8 cellular contexts compared by ENCODE assay signal in genomic region chr17:18225562-18226283, GRCh38. TPM values are rescaled to one million over a fixed set of nuclear protein-coding genes. Genes with fewer than 3 reads are reported as not detected.
DNase-seq lines count a peak whose midpoint lies in the region; ATAC-seq and TF ChIP-seq lines count a peak whose summit lies in the region.

LLGL1 (plus strand) TSS chr17:18225635; CDS start chr17:18225683, 48 bp downstream.

- H3K4me1 Mint-ChIP-seq in activated naive CD4-positive, alpha-beta T cell treated with anti-CD3 and anti-CD28 coated beads, Interleukin-2, amount 10 ng/mL, durations not matched to agents 7 days and 5 days = peaks cover 25% of the 10 kb centered on the region
- H3K4me1 Mint-ChIP-seq in activated CD8-positive, alpha-beta T cell treated with anti-CD3 and anti-CD28 coated beads for 36 hours (ENCODE audit: low read depth) = peaks cover 14% of the 10 kb centered on the region

- peak within 1 kb of the TSS; percentile 94 for H3K4me3 Mint-ChIP-seq in activated naive CD4-positive, alpha-beta T cell treated with anti-CD3 and anti-CD28 coated beads, Interleukin-2, amount 10 ng/mL, durations not matched to agents 7 days and 5 days
- peak within 1 kb of the TSS; percentile 89 for H3K4me3 Mint-ChIP-seq in activated CD8-positive, alpha-beta T cell treated with anti-CD3 and anti-CD28 coated beads for 36 hours

- H3K27ac ChIP-seq in heart right ventricle = peak within 1 kb of the TSS; percentile 15 to 78 (median 64)
- H3K27ac ChIP-seq in rectal smooth muscle tissue (ENCODE audit: low read depth, low read length) = no peak within 1 kb of the TSS

- no peaks in the 10 kb centered on the region for H3K9me3 ChIP-seq in heart right ventricle

- intact Hi-C loops in activated CD8-positive, alpha-beta T cell treated with anti-CD3 and anti-CD28 coated beads for 36 hours (cut with micrococcal nuclease) = no loop called here
- intact Hi-C loops in heart right ventricle (cut with DNase I) = loop anchor here in 3 of 10 donors (5.0 to 10.0 kb wide), 2 partner anchors 89 to 92 kb away; partner anchors contain the start of genes SMCR8 (in 3 of the 3) and TOP3A (in 2 of the 3)

- CTCF ChIA-PET in activated naive CD4-positive, alpha-beta T cell treated with anti-CD3 and anti-CD28 coated beads, Interleukin-2, amount 10 ng/mL, durations not matched to agents 7 days and 5 days (lab: Charles Lee) = no interaction called here
- CTCF ChIA-PET in activated CD8-positive, alpha-beta T cell treated with anti-CD3 and anti-CD28 coated beads for 36 hours (lab: Charles Lee) = no interaction called here

- peak within 1 kb of the TSS; percentile 12 for H3K9ac ChIP-seq in rectal smooth muscle tissue (ENCODE audit: low read length)

- 0% methylated on average over 55 to 76 of the region's 76 CpGs for WGBS in heart right ventricle, 2 donors

- peaks cover 11 to 29% (median 20%) of the 10 kb centered on the region in 9 donors for H3K4me1 ChIP-seq in heart right ventricle
- H3K4me1 ChIP-seq in rectal smooth muscle tissue (ENCODE audit: control insufficient read depth, insufficient read depth, low read length) = peaks cover 6% of the 10 kb centered on the region

- POLR2A ChIA-PET in activated CD8-positive, alpha-beta T cell treated with anti-CD3 and anti-CD28 coated beads for 36 hours (lab: Charles Lee) = interaction anchor here (0.6 to 1.9 kb wide), 4 partner anchors 12 to 44 kb away, joined by 3 to 4 read pairs (median 4); no protein-coding TSS in a partner anchor

- no peak for TF ChIP-seq CTCF in activated CD8-positive, alpha-beta T cell treated with anti-CD3 and anti-CD28 coated beads for 36 hours (IDR thresholded peaks at IDR 0.05)
- TF ChIP-seq CTCF in heart right ventricle (IDR thresholded peaks at IDR 0.05) = no peak

- peak within 1 kb of the TSS; percentile 32 to 87 (median 70) for H3K4me3 ChIP-seq in heart right ventricle
- H3K4me3 ChIP-seq in rectal smooth muscle tissue (ENCODE audit: low read length) = peak within 1 kb of the TSS; percentile 67

- H3K9me3 Mint-ChIP-seq in activated naive CD4-positive, alpha-beta T cell treated with anti-CD3 and anti-CD28 coated beads, Interleukin-2, amount 10 ng/mL, durations not matched to agents 7 days and 5 days = no peaks in the 10 kb centered on the region
- H3K9me3 Mint-ChIP-seq in activated CD8-positive, alpha-beta T cell treated with anti-CD3 and anti-CD28 coated beads for 36 hours = no peaks in the 10 kb centered on the region

- H3K27me3 ChIP-seq in heart right ventricle (no peaks in the 10 kb centered on the region), rectal smooth muscle tissue (ENCODE audit: control insufficient read depth, insufficient read depth, low read length) (no peaks in the 10 kb centered on the region)

- no peak for DNase-seq in activated naive CD4-positive, alpha-beta T cell treated with anti-CD3 and anti-CD28 coated beads, Interleukin-2, amount 10 ng/mL, durations not matched to agents 7 days and 5 days
- DNase-seq in activated naive CD4-positive, alpha-beta T cell treated with anti-CD3 and anti-CD28 coated beads, Interleukin-2, amount 50 U/mL, for 16 hours = no peak
- peak; percentile 14 for DNase-seq in activated CD8-positive, alpha-beta T cell treated with anti-CD3 and anti-CD28 coated beads for 36 hours
- DNase-seq in heart right ventricle = peak in 1 of 2 donors; percentile 35
- DNase-seq in stimulated activated CD4-positive, alpha-beta T cell treated with anti-CD3 and anti-CD28 coated beads, Interleukin-4, amount 100 ng/mL, for 24 hours = no peak

- peaks cover 3% of the 10 kb centered on the region for H3K36me3 Mint-ChIP-seq in activated naive CD4-positive, alpha-beta T cell treated with anti-CD3 and anti-CD28 coated beads, Interleukin-2, amount 10 ng/mL, durations not matched to agents 7 days and 5 days
- no peaks in the 10 kb centered on the region for H3K36me3 Mint-ChIP-seq in activated CD8-positive, alpha-beta T cell treated with anti-CD3 and anti-CD28 coated beads for 36 hours (ENCODE audit: low read depth)

- ATAC-seq in HG03354 (IDR thresholded peaks at IDR 0.05; ENCODE audit: poor library complexity, severe bottlenecking, unreplicated experiment) = peak; percentile 22
- no peak for ATAC-seq in activated CD8-positive, alpha-beta T cell treated with anti-CD3 and anti-CD28 coated beads for 36 hours
- peak in 1 of 8 donors; percentile 5 for ATAC-seq in heart right ventricle
- ATAC-seq in HG02970 (IDR thresholded peaks at IDR 0.05; ENCODE audit: low FRiP score, unreplicated experiment) = no peak

- no peaks in the 10 kb centered on the region for H3K27me3 Mint-ChIP-seq in activated naive CD4-positive, alpha-beta T cell treated with anti-CD3 and anti-CD28 coated beads, Interleukin-2, amount 10 ng/mL, durations not matched to agents 7 days and 5 days
- H3K27me3 Mint-ChIP-seq in activated CD8-positive, alpha-beta T cell treated with anti-CD3 and anti-CD28 coated beads for 36 hours = no peaks in the 10 kb centered on the region

- no peaks in the 10 kb centered on the region for H3K36me3 ChIP-seq in heart right ventricle
- no peaks in the 10 kb centered on the region for H3K36me3 ChIP-seq in rectal smooth muscle tissue (ENCODE audit: control insufficient read depth, insufficient read depth, low read length)

- peak within 1 kb of the TSS; percentile 83 for H3K27ac Mint-ChIP-seq in activated naive CD4-positive, alpha-beta T cell treated with anti-CD3 and anti-CD28 coated beads, Interleukin-2, amount 10 ng/mL, durations not matched to agents 7 days and 5 days
- peak within 1 kb of the TSS; percentile 82 for H3K27ac Mint-ChIP-seq in activated CD8-positive, alpha-beta T cell treated with anti-CD3 and anti-CD28 coated beads for 36 hours

RNA-seq across cellular contexts. Expression of gene LLGL1, which starts in this region (rescaled TPM):
- total RNA-seq in activated CD8-positive, alpha-beta T cell treated with anti-CD3 and anti-CD28 coated beads for 36 hours = 10 to 100 TPM; 15.1 to 17.6 TPM
- 10 to 100 TPM in 1 of 10 donors, 1 to 10 TPM in 9; 7.2 to 12.4 (median 9.1) TPM for total RNA-seq in heart right ventricle
- polyA plus RNA-seq in heart right ventricle = 1 to 10 TPM; 5.8 to 5.9 TPM
